ENCODE assay signal across 21 cellular contexts in the genomic region with DNA sequence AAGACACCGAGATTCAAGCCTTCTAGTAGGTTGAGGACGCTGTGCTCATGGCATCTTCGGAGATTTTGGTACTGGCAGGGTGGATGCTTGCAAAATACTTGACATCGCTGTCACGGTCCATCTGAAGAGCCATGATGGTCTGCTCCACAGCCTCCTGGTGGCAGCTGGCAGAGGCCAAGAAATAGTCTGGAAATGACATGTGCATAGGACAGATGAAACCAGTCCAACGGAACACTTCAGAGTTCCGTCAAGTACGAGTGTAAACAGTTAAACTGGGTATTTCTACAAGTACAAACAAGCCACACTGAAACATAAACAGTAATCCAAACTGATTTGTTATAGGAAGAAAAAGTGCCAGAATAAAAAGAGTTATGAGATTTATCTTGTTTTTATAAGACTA.
A peak's percentile ranks its signal among the peaks of the same experiment; 100 is the strongest.
DNase-seq lines count a peak whose midpoint lies in the region; ATAC-seq, FAIRE-seq and TF ChIP-seq lines count a peak whose summit lies in the region.
"Had no signal": no experiment of that assay in that cellular context is flagged by ENCODE, and none has a peak within 500 bp of the region (broad histone marks: within the 10 kb centered on the region; RNA-seq: fewer than 3 reads in every experiment).

No MANE protein-coding gene starts in this region.

- peaks cover 38% of the 10 kb centered on the region for H3K36me3 ChIP-seq in bronchial epithelial cell (ENCODE audit: control insufficient read depth, insufficient read depth, low read length)

- no peak for ATAC-seq in omental fat pad (ENCODE audit: low FRiP score)
- ATAC-seq: natural killer cell treated with Interleukin-12 subunit alpha and Interleukin-12 subunit beta and Interleukin-15 and Interleukin-18, amount 100 ng/mL, for 72 hours had no signal

- TF ChIP-seq CTCF in bronchial epithelial cell (IDR thresholded peaks at IDR 0.05; ENCODE audit: insufficient read depth, low read length, severe bottlenecking): peak; percentile 4
- TF ChIP-seq CTCF in omental fat pad (IDR thresholded peaks at IDR 0.05): no peak

- no peak overlapping the region for H3K4me3 ChIP-seq in bronchial epithelial cell (ENCODE audit: low read depth, low read length)
- H3K4me3 ChIP-seq: tibial nerve had no signal

- H3K27me3 ChIP-seq in bronchial epithelial cell (ENCODE audit: control insufficient read depth, insufficient read depth, low read length): no peaks in the 10 kb centered on the region
- H3K27me3 ChIP-seq: tibial nerve had no signal

- DNase-seq in COLO668 (lab: John Stamatoyannopoulos, UW; ENCODE audit: unreplicated experiment) (peak; percentile 54), NCI-H1092 (lab: John Stamatoyannopoulos, UW) (peak; percentile 9), NCI-H345 (lab: John Stamatoyannopoulos, UW) (peak; percentile 84), bronchial epithelial cell (ENCODE audit: low read depth) (no peak), posterior cingulate gyrus (no peak), AG08395 (ENCODE audit: low spot score) (no peak), retina (no peak), omental fat pad (ENCODE audit: low spot score) (no peak)
- DNase-seq: activated B cell treated with CpG ODN at 0.5 μM for 24 hours; activated CD4-positive, alpha-beta T cell treated with anti-CD3 and anti-CD28 coated beads, Interleukin-2, amount 10 ng/mL, durations not matched to agents 7 days and 5 days; activated effector memory CD4-positive, alpha-beta T cell treated with Interleukin-2 at 50 U/mL for 16 hours; CD8-positive, alpha-beta memory T cell; GDM1; kidney glomerular epithelial cell; RPMI8226; stimulated activated CD4-positive, alpha-beta T cell treated with anti-CD3 and anti-CD28 coated beads, Interleukin-4, amount 100 ng/mL, for 24 hours; T-helper 1 cell had no signal

- intact Hi-C loops in posterior cingulate gyrus (cut with DNase I): no loop called here

- peak; percentile 43 for FAIRE-seq in bronchial epithelial cell (lab: Jason Lieb, UNC)
- FAIRE-seq: endothelial cell of umbilical vein, frontal cortex had no signal

Comparison
In these comparisons a context has a peak if more than half of its experiments do, and no peak if none do; other contexts are left out.
1. DNase-seq: peak in COLO668 (single experiment), NCI-H1092 (single experiment) and NCI-H345 (single experiment); none in bronchial epithelial cell (single experiment), posterior cingulate gyrus (0 of 10), AG08395 (single experiment), retina (single experiment) and omental fat pad (single experiment).